Comparison of ENCODE assay signal across 1 cellular context in genomic region chr19:57559404-57560025, GRCh38.
A peak's percentile ranks its signal among the peaks of the same experiment; 100 is the strongest.
TF ChIP-seq lines count a peak whose summit lies in the region.

Gene ZNF550 (minus strand): TSS chr19:57559863. CDS start chr19:57559682, 181 bp downstream.

TF ChIP-seq in HepG2, 621 proteins besides CTCF, POLR2A, EP300 and RAD21 (continued from another document and continues in another):
- TF ChIP-seq ZNF407 (CRISPR knock-in tag; IDR thresholded peaks at IDR 0.05; ENCODE audit: not compliant biosample characterization) (peak; percentile 31), ZNF143 (CRISPR knock-in tag; IDR thresholded peaks at IDR 0.05) (peak; percentile 98), ELF4 (CRISPR knock-in tag; IDR thresholded peaks at IDR 0.05; ENCODE audit: borderline replicate concordance) (no peak), ZNF329 (CRISPR knock-in tag; IDR thresholded peaks at IDR 0.05; ENCODE audit: low read depth) (no peak), DZIP1 (CRISPR knock-in tag; IDR thresholded peaks at IDR 0.05) (no peak), ZNF121 (CRISPR knock-in tag; IDR thresholded peaks at IDR 0.05) (0 out of 2 replicates have a peak, but pooled peaks have one; percentile 5), TFE3 (CRISPR knock-in tag; IDR thresholded peaks at IDR 0.05) (no peak), ATF5 (CRISPR knock-in tag; IDR thresholded peaks at IDR 0.05; ENCODE audit: low read depth) (no peak), RBFOX2 (IDR thresholded peaks at IDR 0.05; ENCODE audit: low read depth, low read length) (peak; percentile 88), ZBED4 (CRISPR knock-in tag; IDR thresholded peaks at IDR 0.05; ENCODE audit: borderline replicate concordance) (0 out of 2 replicates have a peak, but pooled peaks have one; percentile 19), NFKB2 (CRISPR knock-in tag; IDR thresholded peaks at IDR 0.05; ENCODE audit: borderline replicate concordance) (peak; percentile 30; the same call in 1 of the 2 replicates), NCOR1 (IDR thresholded peaks at IDR 0.05; ENCODE audit: borderline replicate concordance, low read length) (no peak), RXRB (CRISPR knock-in tag; IDR thresholded peaks at IDR 0.05; ENCODE audit: borderline replicate concordance) (no peak), ZBTB25 (CRISPR knock-in tag; IDR thresholded peaks at IDR 0.05) (no peak), ZSCAN31 (CRISPR knock-in tag; IDR thresholded peaks at IDR 0.05; ENCODE audit: low read depth) (0 out of 2 replicates have a peak, but pooled peaks have one; percentile 15), ATF7-NPFF (CRISPR knock-in tag; IDR thresholded peaks at IDR 0.05; ENCODE audit: low read depth) (0 out of 2 replicates have a peak, but pooled peaks have one; percentile 56), ZNF784 (CRISPR knock-in tag; IDR thresholded peaks at IDR 0.05; ENCODE audit: borderline replicate concordance) (peak; percentile 40; the same call in 1 of the 2 replicates), SRSF9 (IDR thresholded peaks at IDR 0.05; ENCODE audit: borderline replicate concordance, insufficient read depth, low read depth, low read length, poor library complexity, severe bottlenecking) (no peak), TBX3 (IDR thresholded peaks at IDR 0.05; ENCODE audit: borderline replicate concordance) (no peak), MLXIP (CRISPR knock-in tag; IDR thresholded peaks at IDR 0.05; ENCODE audit: borderline replicate concordance) (no peak), RFX5 (IDR thresholded peaks at IDR 0.05; ENCODE audit: low read depth, low read length) (no peak), MAX (IDR thresholded peaks at IDR 0.05) (peak; percentile 74), MBD4 (IDR thresholded peaks at IDR 0.05; ENCODE audit: borderline replicate concordance, low read length) (no peak), CREB1 (IDR thresholded peaks at IDR 0.05) (peak; percentile 81), CREB1 (CRISPR knock-in tag; IDR thresholded peaks at IDR 0.05) (peak; percentile 93), ZNF747 (CRISPR knock-in tag; IDR thresholded peaks at IDR 0.05; ENCODE audit: borderline replicate concordance) (no peak; the same call in 1 of the 2 replicates), ZBTB26 (CRISPR knock-in tag; IDR thresholded peaks at IDR 0.05; ENCODE audit: borderline replicate concordance) (no peak), MED1 (CRISPR knock-in tag; IDR thresholded peaks at IDR 0.05) (peak; percentile 26; the same call in 1 of the 2 replicates), MIXL1 (CRISPR knock-in tag; IDR thresholded peaks at IDR 0.05) (no peak)
